Comparison of ENCODE assay signal across 1 cellular context in the genomic region with DNA sequence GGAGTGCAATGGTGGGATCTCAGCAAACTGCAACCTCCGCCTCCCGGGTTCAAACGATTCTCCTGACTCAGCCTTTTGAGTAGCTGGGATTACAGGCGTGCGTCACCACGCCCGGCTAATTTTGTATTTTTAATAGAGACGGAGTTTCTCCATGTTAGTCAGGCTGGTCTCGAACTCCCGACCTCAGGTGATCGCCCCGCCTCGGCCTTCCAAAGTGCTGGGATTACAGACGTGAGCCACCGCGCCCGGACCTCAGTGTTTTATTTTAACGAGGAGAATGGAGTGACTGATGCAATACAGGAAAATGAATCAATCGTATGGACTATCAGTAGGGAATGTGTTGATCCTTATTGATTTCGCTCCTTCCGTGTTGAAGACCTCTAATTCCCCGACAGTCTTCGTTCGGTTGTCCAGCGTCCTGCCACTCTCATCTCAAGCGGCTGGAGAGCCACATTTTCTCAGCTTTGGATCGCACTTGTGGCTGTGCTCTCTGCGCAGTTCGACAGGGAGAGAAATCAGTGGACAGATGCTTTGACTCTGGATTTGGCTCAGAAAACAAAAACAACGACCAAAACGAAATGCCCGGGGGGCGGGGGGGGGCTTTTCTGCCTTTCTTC.
TF ChIP-seq lines count a peak whose summit lies in the region.

No MANE protein-coding gene starts in this region.

TF ChIP-seq in GM23338, 12 proteins besides CTCF, POLR2A, EP300 and RAD21 (continued from another document):
- TF ChIP-seq, protein P1, sequence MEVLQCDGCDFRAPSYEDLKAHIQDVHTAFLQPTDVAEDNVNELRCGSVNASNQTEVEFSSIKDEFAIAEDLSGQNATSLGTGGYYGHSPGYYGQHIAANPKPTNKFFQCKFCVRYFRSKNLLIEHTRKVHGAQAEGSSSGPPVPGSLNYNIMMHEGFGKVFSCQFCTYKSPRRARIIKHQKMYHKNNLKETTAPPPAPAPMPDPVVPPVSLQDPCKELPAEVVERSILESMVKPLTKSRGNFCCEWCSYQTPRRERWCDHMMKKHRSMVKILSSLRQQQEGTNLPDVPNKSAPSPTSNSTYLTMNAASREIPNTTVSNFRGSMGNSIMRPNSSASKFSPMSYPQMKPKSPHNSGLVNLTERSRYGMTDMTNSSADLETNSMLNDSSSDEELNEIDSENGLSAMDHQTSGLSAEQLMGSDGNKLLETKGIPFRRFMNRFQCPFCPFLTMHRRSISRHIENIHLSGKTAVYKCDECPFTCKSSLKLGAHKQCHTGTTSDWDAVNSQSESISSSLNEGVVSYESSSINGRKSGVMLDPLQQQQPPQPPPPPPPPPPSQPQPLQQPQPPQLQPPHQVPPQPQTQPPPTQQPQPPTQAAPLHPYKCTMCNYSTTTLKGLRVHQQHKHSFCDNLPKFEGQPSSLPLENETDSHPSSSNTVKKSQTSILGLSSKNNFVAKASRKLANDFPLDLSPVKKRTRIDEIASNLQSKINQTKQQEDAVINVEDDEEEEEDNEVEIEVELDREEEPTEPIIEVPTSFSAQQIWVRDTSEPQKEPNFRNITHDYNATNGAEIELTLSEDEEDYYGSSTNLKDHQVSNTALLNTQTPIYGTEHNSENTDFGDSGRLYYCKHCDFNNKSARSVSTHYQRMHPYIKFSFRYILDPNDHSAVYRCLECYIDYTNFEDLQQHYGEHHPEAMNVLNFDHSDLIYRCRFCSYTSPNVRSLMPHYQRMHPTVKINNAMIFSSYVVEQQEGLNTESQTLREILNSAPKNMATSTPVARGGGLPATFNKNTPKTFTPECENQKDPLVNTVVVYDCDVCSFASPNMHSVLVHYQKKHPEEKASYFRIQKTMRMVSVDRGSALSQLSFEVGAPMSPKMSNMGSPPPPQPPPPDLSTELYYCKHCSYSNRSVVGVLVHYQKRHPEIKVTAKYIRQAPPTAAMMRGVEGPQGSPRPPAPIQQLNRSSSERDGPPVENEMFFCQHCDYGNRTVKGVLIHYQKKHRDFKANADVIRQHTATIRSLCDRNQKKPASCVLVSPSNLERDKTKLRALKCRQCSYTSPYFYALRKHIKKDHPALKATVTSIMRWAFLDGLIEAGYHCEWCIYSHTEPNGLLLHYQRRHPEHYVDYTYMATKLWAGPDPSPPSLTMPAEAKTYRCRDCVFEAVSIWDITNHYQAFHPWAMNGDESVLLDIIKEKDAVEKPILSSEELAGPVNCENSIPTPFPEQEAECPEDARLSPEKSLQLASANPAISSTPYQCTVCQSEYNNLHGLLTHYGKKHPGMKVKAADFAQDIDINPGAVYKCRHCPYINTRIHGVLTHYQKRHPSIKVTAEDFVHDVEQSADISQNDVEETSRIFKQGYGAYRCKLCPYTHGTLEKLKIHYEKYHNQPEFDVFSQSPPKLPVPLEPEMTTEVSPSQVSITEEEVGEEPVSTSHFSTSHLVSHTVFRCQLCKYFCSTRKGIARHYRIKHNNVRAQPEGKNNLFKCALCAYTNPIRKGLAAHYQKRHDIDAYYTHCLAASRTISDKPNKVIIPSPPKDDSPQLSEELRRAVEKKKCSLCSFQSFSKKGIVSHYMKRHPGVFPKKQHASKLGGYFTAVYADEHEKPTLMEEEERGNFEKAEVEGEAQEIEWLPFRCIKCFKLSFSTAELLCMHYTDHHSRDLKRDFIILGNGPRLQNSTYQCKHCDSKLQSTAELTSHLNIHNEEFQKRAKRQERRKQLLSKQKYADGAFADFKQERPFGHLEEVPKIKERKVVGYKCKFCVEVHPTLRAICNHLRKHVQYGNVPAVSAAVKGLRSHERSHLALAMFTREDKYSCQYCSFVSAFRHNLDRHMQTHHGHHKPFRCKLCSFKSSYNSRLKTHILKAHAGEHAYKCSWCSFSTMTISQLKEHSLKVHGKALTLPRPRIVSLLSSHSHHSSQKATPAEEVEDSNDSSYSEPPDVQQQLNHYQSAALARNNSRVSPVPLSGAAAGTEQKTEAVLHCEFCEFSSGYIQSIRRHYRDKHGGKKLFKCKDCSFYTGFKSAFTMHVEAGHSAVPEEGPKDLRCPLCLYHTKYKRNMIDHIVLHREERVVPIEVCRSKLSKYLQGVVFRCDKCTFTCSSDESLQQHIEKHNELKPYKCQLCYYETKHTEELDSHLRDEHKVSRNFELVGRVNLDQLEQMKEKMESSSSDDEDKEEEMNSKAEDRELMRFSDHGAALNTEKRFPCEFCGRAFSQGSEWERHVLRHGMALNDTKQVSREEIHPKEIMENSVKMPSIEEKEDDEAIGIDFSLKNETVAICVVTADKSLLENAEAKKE (CRISPR knock-in tag; IDR thresholded peaks at IDR 0.05) = no peak
- TF ChIP-seq ZNF331 (CRISPR knock-in tag; IDR thresholded peaks at IDR 0.05; ENCODE audit: low read depth) (no peak), ZNF114 (CRISPR knock-in tag; IDR thresholded peaks at IDR 0.05) (no peak)
